Comparison of ENCODE assay signal across 27 cellular contexts in genomic region chr2:33273479-33273878, GRCh38.
"Had no signal": no experiment of that assay in that cellular context is flagged by ENCODE, and none has a peak within 500 bp of the region (broad histone marks: within the 10 kb centered on the region; RNA-seq: fewer than 3 reads in every experiment).

No MANE protein-coding gene starts in this region.

- H3K36me3 Mint-ChIP-seq: naive B cell had no signal

- H3K4me3 ChIP-seq: colonic mucosa, mucosa of descending colon, prostate gland, skin epidermis, spleen, suprapubic skin, thyroid gland had no signal

- H3K27ac ChIP-seq: colonic mucosa, epithelial cell of prostate, neutrophil, parathyroid adenoma, prostate gland, skin epidermis, spleen, suprapubic skin, thyroid gland had no signal

- H3K9me3 Mint-ChIP-seq: dendritic cell treated with granulocyte-macrophage colony-stimulating factor and Interleukin-4, amounts not matched to agents 40 ng/mL and 50 ng/mL, for 4 days; endodermal cell; mesothelial cell of epicardium; naive B cell; natural killer cell treated with Interleukin-12 subunit alpha and Interleukin-12 subunit beta and Interleukin-15 and Interleukin-18, amount 100 ng/mL, for 72 hours; neural crest cell; stimulated activated naive CD8-positive, alpha-beta T cell treated with anti-CD3 and anti-CD28 coated beads, Interleukin-15, amount 100 ng/mL, for 72 hours; type B pancreatic cell had no signal

- H3K27ac Mint-ChIP-seq: dendritic cell treated with granulocyte-macrophage colony-stimulating factor and Interleukin-4, amounts not matched to agents 40 ng/mL and 50 ng/mL, for 4 days; endodermal cell; mesothelial cell of epicardium; stimulated activated naive CD8-positive, alpha-beta T cell treated with anti-CD3 and anti-CD28 coated beads, Interleukin-15, amount 100 ng/mL, for 72 hours; type B pancreatic cell had no signal

- H3K36me3 ChIP-seq: colonic mucosa, prostate gland, spleen, suprapubic skin, thyroid gland had no signal

- H3K27me3 Mint-ChIP-seq: dendritic cell treated with granulocyte-macrophage colony-stimulating factor and Interleukin-4, amounts not matched to agents 40 ng/mL and 50 ng/mL, for 4 days; type B pancreatic cell had no signal

- H3K27me3 ChIP-seq: colonic mucosa, neutrophil, spleen, suprapubic skin, thyroid gland had no signal

- H3K9ac ChIP-seq: parathyroid adenoma had no signal

- ATAC-seq: esophagus mucosa; mucosa of descending colon; natural killer cell treated with Interleukin-12 subunit alpha and Interleukin-12 subunit beta and Interleukin-15 and Interleukin-18, amount 100 ng/mL, for 72 hours; right cardiac atrium; stimulated activated naive CD8-positive, alpha-beta T cell treated with anti-CD3 and anti-CD28 coated beads, Interleukin-15, amount 100 ng/mL, for 72 hours had no signal

- H3K4me1 ChIP-seq: colonic mucosa, parathyroid adenoma, prostate gland, thyroid gland had no signal

- H3K4me1 Mint-ChIP-seq: endodermal cell, neural crest cell had no signal

- H3K9me3 ChIP-seq: colonic mucosa, mucosa of descending colon, neutrophil, prostate gland, spleen, suprapubic skin, thyroid gland had no signal

- H2AFZ ChIP-seq: parathyroid adenoma had no signal

- H3K4me3 Mint-ChIP-seq: dendritic cell treated with granulocyte-macrophage colony-stimulating factor and Interleukin-4, amounts not matched to agents 40 ng/mL and 50 ng/mL, for 4 days; endodermal cell; mesothelial cell of epicardium; naive B cell; natural killer cell treated with Interleukin-12 subunit alpha and Interleukin-12 subunit beta and Interleukin-15 and Interleukin-18, amount 100 ng/mL, for 72 hours; neural crest cell; stimulated activated naive CD8-positive, alpha-beta T cell treated with anti-CD3 and anti-CD28 coated beads, Interleukin-15, amount 100 ng/mL, for 72 hours; type B pancreatic cell had no signal

- DNase-seq: caudate nucleus; colonic mucosa; effector CD8-positive, alpha-beta T cell; endodermal cell; foreskin melanocyte; hypothalamus; mesenchymal stem cell; mucosa of descending colon; naive B cell; right cardiac atrium; spleen; stimulated activated CD8-positive, alpha-beta memory T cell treated with anti-CD3 and anti-CD28 coated beads, Interleukin-4, amount 100 ng/mL, for 48 hours; stimulated activated naive CD4-positive, alpha-beta T cell; stimulated activated naive CD8-positive, alpha-beta T cell treated with anti-CD3 and anti-CD28 coated beads, Interleukin-15, amount 100 ng/mL, for 72 hours; thyroid gland had no signal

- H3K79me2 ChIP-seq: parathyroid adenoma had no signal
